1 cellular context compared by ENCODE assay signal in genomic region chr5:150301170-150301505, GRCh38.
TF ChIP-seq lines count a peak whose summit lies in the region.

No MANE protein-coding gene starts in this region.

TF ChIP-seq in H1, 55 proteins besides CTCF, POLR2A, EP300 and RAD21:
- TF ChIP-seq CEBPB (IDR thresholded peaks at IDR 0.05; ENCODE audit: low read depth, low read length): no peak
- TF ChIP-seq TAF1 (IDR thresholded peaks at IDR 0.05; ENCODE audit: low read depth, low read length): no peak
- no peak for TF ChIP-seq GABPA (IDR thresholded peaks at IDR 0.05; ENCODE audit: borderline replicate concordance, insufficient read depth, low read length)
- TF ChIP-seq SP1 (IDR thresholded peaks at IDR 0.05; ENCODE audit: low read depth, low read length): no peak
- TF ChIP-seq POU5F1 (IDR thresholded peaks at IDR 0.05; ENCODE audit: low read depth, low read length): no peak
- TF ChIP-seq KDM4A (IDR thresholded peaks at IDR 0.05; ENCODE audit: low read depth, low read length, severe bottlenecking): no peak
- no peak for TF ChIP-seq MAFK (IDR thresholded peaks at IDR 0.05; ENCODE audit: low read depth, low read length)
- no peak for TF ChIP-seq JUN (IDR thresholded peaks at IDR 0.05; ENCODE audit: low read depth, low read length)
- no peak for TF ChIP-seq EZH2 (IDR thresholded peaks at IDR 0.05; ENCODE audit: low read depth, low read length, severe bottlenecking)
- TF ChIP-seq NANOG (IDR thresholded peaks at IDR 0.05; ENCODE audit: insufficient read depth, low read depth, low read length, poor library complexity, severe bottlenecking): no peak
- no peak for TF ChIP-seq JUND (IDR thresholded peaks at IDR 0.05; ENCODE audit: low read length)
- no peak for TF ChIP-seq ASH2L (IDR thresholded peaks at IDR 0.05; ENCODE audit: low read length)
- no peak for TF ChIP-seq BRCA1 (IDR thresholded peaks at IDR 0.05; ENCODE audit: low read depth, low read length)
- no peak for TF ChIP-seq TBP (IDR thresholded peaks at IDR 0.05; ENCODE audit: low read depth, low read length)
- no peak for TF ChIP-seq ZNF274 (IDR thresholded peaks at IDR 0.05; ENCODE audit: borderline replicate concordance, extremely low read depth, low read length)
